Comparison of ENCODE assay signal across 20 cellular contexts in genomic region chr1:219085082-219085481, GRCh38.
DNase-seq lines count a peak whose midpoint lies in the region; ATAC-seq and TF ChIP-seq lines count a peak whose summit lies in the region.
"Had no signal": no experiment of that assay in that cellular context is flagged by ENCODE, and none has a peak within 500 bp of the region (broad histone marks: within the 10 kb centered on the region; RNA-seq: fewer than 3 reads in every experiment).

No MANE protein-coding gene starts in this region.

- peaks cover 4% of the 10 kb centered on the region for H3K4me1 Mint-ChIP-seq in osteocyte (ENCODE audit: unreplicated experiment)
- H3K4me1 Mint-ChIP-seq: activated CD4-positive, alpha-beta T cell treated with anti-CD3 and anti-CD28 coated beads, Interleukin-2, amount 10 ng/mL, durations not matched to agents 7 days and 5 days had no signal

- peak; percentile 82 for DNase-seq in EL
- peak; percentile 89 for DNase-seq in PC-3
- DNase-seq in fibroblast of lung (ENCODE audit: low read depth in 2 of 2) = peak; percentile 18 to 87
- DNase-seq in stromal cell of bone marrow (ENCODE audit: low read depth) = peak; percentile 47
- no peak for DNase-seq in osteocyte (ENCODE audit: extremely low spot score, unreplicated experiment)
- no peak for DNase-seq in cerebellum (ENCODE audit: low spot score)
- DNase-seq: activated CD4-positive, alpha-beta T cell treated with anti-CD3 and anti-CD28 coated beads, Interleukin-2, amount 10 ng/mL, durations not matched to agents 7 days and 5 days; DMS153; glutamatergic neuron; MV-4-11; NCI-H2029 treated with DMSO at 0.1 percent for 48 hours; NCI-H446; NK-92 treated with Interleukin-12 subunit alpha and Interleukin-12 subunit beta, amount 100 ng/mL, for 24 hours; ovary; stimulated activated CD4-positive, alpha-beta T cell treated with anti-CD3 and anti-CD28 coated beads, Interleukin-4, amount 100 ng/mL, for 4 hours had no signal

- H3K79me2 ChIP-seq in PC-3 (ENCODE audit: low read length) (no peaks in the 10 kb centered on the region), fibroblast of lung (ENCODE audit: control insufficient read depth, insufficient read depth, low read length) (no peaks in the 10 kb centered on the region)

- no peak overlapping the region for H2AFZ ChIP-seq in PC-3 (ENCODE audit: low read length)
- no peak overlapping the region for H2AFZ ChIP-seq in fibroblast of lung (ENCODE audit: low read length)

- H3K4me3 ChIP-seq in PC-3 (ENCODE audit: low read length) (no peak overlapping the region), fibroblast of lung (replicated peaks in 1 of 4; ENCODE audit: control extremely low read depth in 1 of 4, insufficient read depth in 1 of 4, low read depth in 3 of 4, low read length in 4 of 4) (no peak overlapping the region)
- H3K4me3 ChIP-seq: ascending aorta, ovary had no signal

- no peaks in the 10 kb centered on the region for H3K9me3 Mint-ChIP-seq in osteocyte (ENCODE audit: unreplicated experiment)
- H3K9me3 Mint-ChIP-seq: activated CD4-positive, alpha-beta T cell treated with anti-CD3 and anti-CD28 coated beads, Interleukin-2, amount 10 ng/mL, durations not matched to agents 7 days and 5 days; dendritic cell treated with granulocyte-macrophage colony-stimulating factor and Interleukin-4, amounts not matched to agents 40 ng/mL and 50 ng/mL, for 4 days had no signal

- H3F3A ChIP-seq in PC-3 (ENCODE audit: low read length, unreplicated experiment) = peaks cover 7% of the 10 kb centered on the region

- H3K4me1 ChIP-seq in PC-3 (ENCODE audit: insufficient read depth, low read length) (peaks cover 55% of the 10 kb centered on the region), fibroblast of lung (ENCODE audit: control insufficient read depth, extremely low read depth, insufficient read depth, low read length) (peaks cover 19% of the 10 kb centered on the region)
- H3K4me1 ChIP-seq: ascending aorta had no signal

- H3K27me3 ChIP-seq in PC-3 (ENCODE audit: low read length) (no peaks in the 10 kb centered on the region), fibroblast of lung (ENCODE audit: control insufficient read depth, insufficient read depth, low read length) (no peaks in the 10 kb centered on the region)
- H3K27me3 ChIP-seq: ascending aorta, ovary had no signal

- no peaks in the 10 kb centered on the region for H3K36me3 Mint-ChIP-seq in osteocyte (ENCODE audit: unreplicated experiment)

- no TSS peak for BruUV-seq in PC-3 (replicated peaks; lab: Mats Ljungman, UMichigan)

- no peaks in the 10 kb centered on the region for H3K27me3 Mint-ChIP-seq in osteocyte (ENCODE audit: unreplicated experiment)
- H3K27me3 Mint-ChIP-seq: activated CD4-positive, alpha-beta T cell treated with anti-CD3 and anti-CD28 coated beads, Interleukin-2, amount 10 ng/mL, durations not matched to agents 7 days and 5 days; dendritic cell treated with granulocyte-macrophage colony-stimulating factor and Interleukin-4, amounts not matched to agents 40 ng/mL and 50 ng/mL, for 4 days had no signal

- ATAC-seq in PC-3 (peak; percentile 16), HG03457 (IDR thresholded peaks at IDR 0.05; ENCODE audit: unreplicated experiment) (no peak)

- no peak overlapping the region for H3K9ac ChIP-seq in PC-3 (ENCODE audit: low read length)
- no peak overlapping the region for H3K9ac ChIP-seq in fibroblast of lung (ENCODE audit: insufficient read depth, low read length)

- H3K27ac Mint-ChIP-seq in osteocyte (ENCODE audit: unreplicated experiment) = no peak overlapping the region
- H3K27ac Mint-ChIP-seq: activated CD4-positive, alpha-beta T cell treated with anti-CD3 and anti-CD28 coated beads, Interleukin-2, amount 10 ng/mL, durations not matched to agents 7 days and 5 days; dendritic cell treated with granulocyte-macrophage colony-stimulating factor and Interleukin-4, amounts not matched to agents 40 ng/mL and 50 ng/mL, for 4 days had no signal

- no peak overlapping the region for H3K4me3 Mint-ChIP-seq in osteocyte (ENCODE audit: unreplicated experiment)
- H3K4me3 Mint-ChIP-seq: activated CD4-positive, alpha-beta T cell treated with anti-CD3 and anti-CD28 coated beads, Interleukin-2, amount 10 ng/mL, durations not matched to agents 7 days and 5 days; dendritic cell treated with granulocyte-macrophage colony-stimulating factor and Interleukin-4, amounts not matched to agents 40 ng/mL and 50 ng/mL, for 4 days had no signal

- no peak for TF ChIP-seq CTCF in PC-3 (conservative IDR thresholded peaks at IDR 0.05; ENCODE audit: low read depth, low read length)
- no peak for TF ChIP-seq CTCF in fibroblast of lung (conservative IDR thresholded peaks at IDR 0.05 in 1 of 2, IDR thresholded peaks at IDR 0.05 in 1 of 2; ENCODE audit: low read depth in 1 of 2, low read length in 2 of 2)
- TF ChIP-seq CTCF in osteocyte (IDR thresholded peaks at IDR 0.05) = no peak

- H3K9me2 ChIP-seq in PC-3 (replicated peaks; ENCODE audit: low read length) = no peaks in the 10 kb centered on the region

- H3K36me3 ChIP-seq in PC-3 (ENCODE audit: low read depth, low read length) (no peaks in the 10 kb centered on the region), fibroblast of lung (ENCODE audit: control insufficient read depth, insufficient read depth, low read length) (no peaks in the 10 kb centered on the region)
- H3K36me3 ChIP-seq: ascending aorta, ovary had no signal

- POLR2A ChIA-PET in PC-3 (lab: Charles Lee; ENCODE audit: unreplicated experiment) = no interaction called here

- peak overlapping the region; percentile 9; the same call in 1 of the 2 replicates for H3K27ac ChIP-seq in PC-3 (ENCODE audit: low read length)
- H3K27ac ChIP-seq in fibroblast of lung (ENCODE audit: insufficient read depth, low read length) = no peak overlapping the region
- H3K27ac ChIP-seq: ascending aorta, C4-2B, ovary, RWPE1 had no signal

- H3K9me3 ChIP-seq in PC-3 (ENCODE audit: low read length) = no peaks in the 10 kb centered on the region
- no peaks in the 10 kb centered on the region for H3K9me3 ChIP-seq in fibroblast of lung (ENCODE audit: control insufficient read depth, insufficient read depth, low read depth, low read length)
- H3K9me3 ChIP-seq: ascending aorta, ovary had no signal

- H4K20me1 ChIP-seq in PC-3 (ENCODE audit: low read length) (no peaks in the 10 kb centered on the region), fibroblast of lung (ENCODE audit: control insufficient read depth, extremely low read depth, insufficient read depth, low read length) (no peaks in the 10 kb centered on the region)

- intact Hi-C loops in PC-3 (cut with micrococcal nuclease) = loop anchor here (5.0 kb wide), 2 partner anchors 192 to 497 kb away; no protein-coding TSS in a partner anchor

- H3K4me2 ChIP-seq in PC-3 (ENCODE audit: low read length) (peak overlapping the region; percentile 2), fibroblast of lung (ENCODE audit: extremely low read depth, insufficient read depth, low read length) (peak overlapping the region; percentile 9)

- CTCF ChIA-PET in PC-3 (lab: Charles Lee) = no interaction called here

Comparison
In these comparisons a context has a peak if more than half of its experiments do, and no peak if none do; other contexts are left out.
1. DNase-seq: peak in EL (single experiment), PC-3 (single experiment), fibroblast of lung (2 of 2) and stromal cell of bone marrow (single experiment); none in osteocyte (single experiment) and cerebellum (single experiment).